10 cellular contexts compared by ENCODE assay signal in the genomic region with DNA sequence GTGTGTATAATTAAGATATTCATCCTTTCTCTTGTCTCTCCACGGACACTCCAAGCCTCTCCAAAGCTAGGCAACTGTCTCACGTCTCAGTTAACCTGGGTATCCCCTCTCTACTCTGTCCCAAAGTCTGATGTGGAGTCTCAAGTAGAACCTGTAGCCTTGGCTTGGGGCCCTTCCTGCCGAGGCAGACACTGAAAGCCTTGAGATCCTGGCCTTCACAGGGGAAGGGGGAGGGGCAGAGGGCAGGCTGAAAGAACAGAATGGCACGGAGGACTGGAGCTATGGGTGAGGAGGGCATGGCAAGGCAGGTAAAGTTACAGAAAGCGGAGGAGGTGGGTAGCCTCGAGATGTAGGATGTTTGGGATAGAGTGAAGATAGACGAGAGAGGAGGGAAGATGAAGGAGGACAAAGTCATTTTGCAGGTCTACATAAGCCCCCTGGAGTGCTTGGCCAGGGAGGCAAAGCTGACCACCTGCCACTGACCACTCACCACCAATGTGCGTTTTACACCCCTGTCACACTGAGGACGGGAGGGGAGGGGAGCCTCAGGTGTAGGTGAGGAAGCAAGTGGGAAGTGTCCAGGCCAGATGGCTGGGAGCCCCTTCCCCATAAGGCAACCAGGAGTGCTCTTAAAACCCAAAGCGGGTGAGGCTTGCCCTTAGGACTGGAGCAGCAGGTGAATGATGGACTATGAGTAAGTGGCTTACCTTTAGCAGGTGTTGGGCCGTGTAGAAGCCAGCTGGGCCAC. TPM values are rescaled to one million over a fixed set of nuclear protein-coding genes. Genes with fewer than 3 reads are reported as not detected.
DNase-seq lines count a peak whose midpoint lies in the region; ATAC-seq and TF ChIP-seq lines count a peak whose summit lies in the region.
"Had no signal": no experiment of that assay in that cellular context is flagged by ENCODE, and none has a peak within 500 bp of the region (broad histone marks: within the 10 kb centered on the region; RNA-seq: fewer than 3 reads in every experiment).

No MANE protein-coding gene starts in this region.

- H3K36me3 ChIP-seq in BJ (ENCODE audit: control insufficient read depth, insufficient read depth, low read length) (peaks cover 7% of the 10 kb centered on the region), muscle layer of duodenum (ENCODE audit: control insufficient read depth in 1 of 2, insufficient read depth in 2 of 2, low read length in 2 of 2) (no peaks in the 10 kb centered on the region), BE2C (no peaks in the 10 kb centered on the region)

- H3K27ac ChIP-seq in muscle layer of duodenum (ENCODE audit: low read length) (no peak overlapping the region), caudate nucleus (ENCODE audit: low read depth, low read length) (no peak overlapping the region)

- no peaks in the 10 kb centered on the region for H3K9me3 Mint-ChIP-seq in HFFc6

- ATAC-seq in HG03469 (IDR thresholded peaks at IDR 0.05; ENCODE audit: unreplicated experiment): no peak

- H3K27me3 ChIP-seq in BJ (ENCODE audit: control insufficient read depth, insufficient read depth, low read length): no peaks in the 10 kb centered on the region
- no peaks in the 10 kb centered on the region for H3K27me3 ChIP-seq in muscle layer of duodenum (ENCODE audit: low read depth, low read length)
- H3K27me3 ChIP-seq in BE2C: no peaks in the 10 kb centered on the region

- H3K27ac Mint-ChIP-seq in HFFc6: no peak overlapping the region

- H3K4me1 Mint-ChIP-seq in HFFc6 (ENCODE audit: low read depth): peaks cover 38% of the 10 kb centered on the region

- H3K4me3 Mint-ChIP-seq in HFFc6: peak overlapping the region; percentile 98

- in situ Hi-C loops in astrocyte of the spinal cord (cut with HindIII; ENCODE audit: low sequenced_read_pairs): no loop called here

- peak overlapping the region; percentile 83 for H3K4me3 ChIP-seq in BJ (ENCODE audit: low read depth, low read length)
- peak overlapping the region; percentile 84 for H3K4me3 ChIP-seq in astrocyte of the spinal cord (ENCODE audit: low read depth, low read length)
- peak overlapping the region; percentile 81 for H3K4me3 ChIP-seq in muscle layer of duodenum (ENCODE audit: low read depth in 1 of 2, low read length in 2 of 2)
- H3K4me3 ChIP-seq in BE2C (ENCODE audit: low read depth, low read length): no peak overlapping the region

- H3K4me1 ChIP-seq in muscle layer of duodenum (ENCODE audit: control insufficient read depth in 1 of 2, insufficient read depth in 2 of 2, low read length in 2 of 2): peaks cover 11 to 21% of the 10 kb centered on the region in 2 donors
- H3K4me1 ChIP-seq in BE2C: peaks cover 4% of the 10 kb centered on the region

- DNase-seq in BJ (ENCODE audit: low read depth) (no peak), HFFc6 (no peak), astrocyte of the spinal cord (ENCODE audit: low read depth, low spot score) (no peak), caudate nucleus (lab: John Stamatoyannopoulos, UW) (no peak), NCI-H345 (lab: John Stamatoyannopoulos, UW) (no peak), BE2C (no peak)
- DNase-seq: NCI-H526 had no signal

- TF ChIP-seq CTCF in BJ (IDR thresholded peaks at IDR 0.05; ENCODE audit: insufficient read depth, low read depth, low read length) (no peak), HFFc6 (IDR thresholded peaks at IDR 0.05) (no peak), astrocyte of the spinal cord (IDR thresholded peaks at IDR 0.05; ENCODE audit: low read depth, low read length) (no peak), BE2C (IDR thresholded peaks at IDR 0.05; ENCODE audit: low read depth, low read length) (no peak)

- H3K36me3 Mint-ChIP-seq in HFFc6 (ENCODE audit: low read depth): peaks cover 11% of the 10 kb centered on the region; the same call in 1 of the 2 replicates

- POLR2A ChIA-PET in BJ (lab: Charles Lee): interaction anchor here (0.7 kb wide), 1 partner anchor 76 kb away, joined by 3 read pairs; no protein-coding TSS in a partner anchor

- peaks cover 2% of the 10 kb centered on the region; the same call in 1 of the 2 replicates for H3K27me3 Mint-ChIP-seq in HFFc6 (ENCODE audit: insufficient read depth)

- H3K9me3 ChIP-seq in muscle layer of duodenum (ENCODE audit: control insufficient read depth in 1 of 2, low read length in 2 of 2): no peaks in the 10 kb centered on the region
- H3K9me3 ChIP-seq in BE2C: no peaks in the 10 kb centered on the region

- CTCF ChIA-PET in BJ (lab: Yijun Ruan, JAX): interaction anchor here (0.7 to 17.3 kb wide), 4 partner anchors 9 to 110 kb away, joined by 3 to 297 read pairs (median 10); no protein-coding TSS in a partner anchor

RNA-seq across cellular contexts. Expression of a gene that starts 1.3 kb away (rescaled TPM):
- polyA plus RNA-seq in BJ (2011; rRNA removed): 20.2 and 38.0 TPM in 2 replicates
- 7.9 and 11.3 TPM in 2 replicates for polyA minus RNA-seq in BJ (2011; rRNA and poly(A)+ RNA removed)
- total RNA-seq in HFFc6 (2021; fragmentation: NEBNext Ultra II Directional; extraction: Animal tissue kit (Norgen Biotek cat#: 25700)): 10 to 100 TPM; 25.5 to 35.5 (median 33.9) TPM
- 13.3 TPM for polyA plus RNA-seq in BE2C (2012; ENCODE audit: insufficient read depth, insufficient read length, low read depth)

RNA-seq across cellular contexts. Expression of a gene that starts 11.8 kb away (rescaled TPM):
- 0.04 TPM in 1 of 2 replicates, not detected in the other for polyA plus RNA-seq in BJ (2011; rRNA removed)
- 0.05 TPM in 1 of 2 replicates, not detected in the other for polyA minus RNA-seq in BJ (2011; rRNA and poly(A)+ RNA removed)
- under 1 TPM in 2 of 6 experiments, not detected in 4; 0.05 to 0.07 TPM for total RNA-seq in HFFc6 (2021; fragmentation: NEBNext Ultra II Directional; extraction: Animal tissue kit (Norgen Biotek cat#: 25700))
- 0.11 TPM for polyA plus RNA-seq in BE2C (2012; ENCODE audit: insufficient read depth, insufficient read length, low read depth)
- total RNA-seq: myocyte had no signal

RNA-seq across cellular contexts. Expression of a gene that starts 21.9 kb away (rescaled TPM):
- polyA plus RNA-seq in BJ (2011; rRNA removed): not detected in 2 replicates
- polyA minus RNA-seq in BJ (2011; rRNA and poly(A)+ RNA removed): not detected in 2 replicates
- not detected for total RNA-seq in HFFc6 (2021; fragmentation: NEBNext Ultra II Directional; extraction: Animal tissue kit (Norgen Biotek cat#: 25700))
- polyA plus RNA-seq in BE2C (2012; ENCODE audit: insufficient read depth, insufficient read length, low read depth): not detected
- total RNA-seq: myocyte had no signal

RNA-seq across cellular contexts. Expression of a gene that starts 51.6 kb away (rescaled TPM):
- not detected in 2 replicates for polyA plus RNA-seq in BJ (2011; rRNA removed)
- polyA minus RNA-seq in BJ (2011; rRNA and poly(A)+ RNA removed): 0.15 TPM in 1 of 2 replicates, not detected in the other
- total RNA-seq in HFFc6 (2021; fragmentation: NEBNext Ultra II Directional; extraction: Animal tissue kit (Norgen Biotek cat#: 25700)): not detected
- not detected for polyA plus RNA-seq in BE2C (2012; ENCODE audit: insufficient read depth, insufficient read length, low read depth)
- total RNA-seq: myocyte had no signal

RNA-seq across cellular contexts. Expression of a gene that starts 52.6 kb away (rescaled TPM):
- not detected in 2 replicates for polyA plus RNA-seq in BJ (2011; rRNA removed)
- not detected in 2 replicates for polyA minus RNA-seq in BJ (2011; rRNA and poly(A)+ RNA removed)
- total RNA-seq in HFFc6 (2021; fragmentation: NEBNext Ultra II Directional; extraction: Animal tissue kit (Norgen Biotek cat#: 25700)): not detected
- polyA plus RNA-seq in BE2C (2012; ENCODE audit: insufficient read depth, insufficient read length, low read depth): not detected
- total RNA-seq: myocyte had no signal
